In the genomic region with DNA sequence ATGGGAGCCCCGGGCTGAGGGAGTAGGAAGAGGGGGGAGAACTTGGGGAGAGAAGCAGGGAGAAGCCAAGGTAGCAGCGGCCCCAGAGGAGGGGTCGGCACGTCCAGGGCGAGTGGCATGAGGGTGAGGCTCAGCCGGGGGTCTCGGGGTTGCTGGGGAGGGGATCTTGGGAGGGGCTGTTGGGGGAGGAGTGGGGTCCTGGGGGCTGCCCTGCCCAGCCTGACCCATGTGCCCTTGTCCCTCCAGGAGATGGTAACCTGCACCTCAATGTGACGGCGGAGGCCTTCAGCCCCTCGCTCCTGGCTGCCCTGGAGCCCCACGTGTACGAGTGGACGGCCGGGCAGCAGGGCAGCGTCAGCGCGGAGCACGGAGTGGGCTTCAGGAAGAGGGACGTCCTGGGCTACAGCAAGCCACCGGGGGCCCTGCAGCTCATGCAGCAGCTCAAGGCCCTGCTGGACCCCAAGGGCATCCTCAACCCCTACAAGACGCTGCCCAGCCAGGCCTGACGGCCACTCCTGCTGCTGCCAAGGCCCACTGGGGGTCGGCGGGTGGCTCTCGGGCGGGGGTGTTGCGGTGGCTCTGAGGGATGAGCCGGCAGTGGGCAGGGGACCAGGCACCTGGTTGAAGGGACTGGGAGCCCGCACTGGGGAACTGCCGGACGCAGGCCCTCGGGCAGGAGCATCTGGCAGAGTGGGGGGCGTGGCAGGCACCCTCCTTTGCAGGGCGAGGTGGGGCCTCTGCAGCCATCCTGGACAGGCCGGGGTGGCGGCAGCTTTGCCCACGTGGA, we compare ENCODE assay signal across 1 cellular context.
TF ChIP-seq lines count a peak whose summit lies in the region.

No MANE protein-coding gene starts in this region.

TF ChIP-seq in HCT116, 20 proteins besides CTCF, POLR2A, EP300 and RAD21 (continued from another document):
- TF ChIP-seq, protein P1, sequence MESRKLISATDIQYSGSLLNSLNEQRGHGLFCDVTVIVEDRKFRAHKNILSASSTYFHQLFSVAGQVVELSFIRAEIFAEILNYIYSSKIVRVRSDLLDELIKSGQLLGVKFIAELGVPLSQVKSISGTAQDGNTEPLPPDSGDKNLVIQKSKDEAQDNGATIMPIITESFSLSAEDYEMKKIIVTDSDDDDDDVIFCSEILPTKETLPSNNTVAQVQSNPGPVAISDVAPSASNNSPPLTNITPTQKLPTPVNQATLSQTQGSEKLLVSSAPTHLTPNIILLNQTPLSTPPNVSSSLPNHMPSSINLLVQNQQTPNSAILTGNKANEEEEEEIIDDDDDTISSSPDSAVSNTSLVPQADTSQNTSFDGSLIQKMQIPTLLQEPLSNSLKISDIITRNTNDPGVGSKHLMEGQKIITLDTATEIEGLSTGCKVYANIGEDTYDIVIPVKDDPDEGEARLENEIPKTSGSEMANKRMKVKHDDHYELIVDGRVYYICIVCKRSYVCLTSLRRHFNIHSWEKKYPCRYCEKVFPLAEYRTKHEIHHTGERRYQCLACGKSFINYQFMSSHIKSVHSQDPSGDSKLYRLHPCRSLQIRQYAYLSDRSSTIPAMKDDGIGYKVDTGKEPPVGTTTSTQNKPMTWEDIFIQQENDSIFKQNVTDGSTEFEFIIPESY (IDR thresholded peaks at IDR 0.05; ENCODE audit: extremely low read depth, insufficient replicate concordance, low read length) = no peak
- TF ChIP-seq ZNF274 (IDR thresholded peaks at IDR 0.05; ENCODE audit: low read depth, low read length) (no peak), EGR1 (IDR thresholded peaks at IDR 0.05; ENCODE audit: low read depth) (no peak), TCF7L2 (IDR thresholded peaks at IDR 0.05; ENCODE audit: borderline replicate concordance, extremely low read depth, insufficient read depth, insufficient read length) (no peak), CEBPB (IDR thresholded peaks at IDR 0.05; ENCODE audit: low read depth) (no peak), ELF1 (IDR thresholded peaks at IDR 0.05; ENCODE audit: borderline replicate concordance, low read depth) (no peak), ATF3 (IDR thresholded peaks at IDR 0.05) (no peak), ZFX (IDR thresholded peaks at IDR 0.05) (no peak)
- TF ChIP-seq, protein P2, sequence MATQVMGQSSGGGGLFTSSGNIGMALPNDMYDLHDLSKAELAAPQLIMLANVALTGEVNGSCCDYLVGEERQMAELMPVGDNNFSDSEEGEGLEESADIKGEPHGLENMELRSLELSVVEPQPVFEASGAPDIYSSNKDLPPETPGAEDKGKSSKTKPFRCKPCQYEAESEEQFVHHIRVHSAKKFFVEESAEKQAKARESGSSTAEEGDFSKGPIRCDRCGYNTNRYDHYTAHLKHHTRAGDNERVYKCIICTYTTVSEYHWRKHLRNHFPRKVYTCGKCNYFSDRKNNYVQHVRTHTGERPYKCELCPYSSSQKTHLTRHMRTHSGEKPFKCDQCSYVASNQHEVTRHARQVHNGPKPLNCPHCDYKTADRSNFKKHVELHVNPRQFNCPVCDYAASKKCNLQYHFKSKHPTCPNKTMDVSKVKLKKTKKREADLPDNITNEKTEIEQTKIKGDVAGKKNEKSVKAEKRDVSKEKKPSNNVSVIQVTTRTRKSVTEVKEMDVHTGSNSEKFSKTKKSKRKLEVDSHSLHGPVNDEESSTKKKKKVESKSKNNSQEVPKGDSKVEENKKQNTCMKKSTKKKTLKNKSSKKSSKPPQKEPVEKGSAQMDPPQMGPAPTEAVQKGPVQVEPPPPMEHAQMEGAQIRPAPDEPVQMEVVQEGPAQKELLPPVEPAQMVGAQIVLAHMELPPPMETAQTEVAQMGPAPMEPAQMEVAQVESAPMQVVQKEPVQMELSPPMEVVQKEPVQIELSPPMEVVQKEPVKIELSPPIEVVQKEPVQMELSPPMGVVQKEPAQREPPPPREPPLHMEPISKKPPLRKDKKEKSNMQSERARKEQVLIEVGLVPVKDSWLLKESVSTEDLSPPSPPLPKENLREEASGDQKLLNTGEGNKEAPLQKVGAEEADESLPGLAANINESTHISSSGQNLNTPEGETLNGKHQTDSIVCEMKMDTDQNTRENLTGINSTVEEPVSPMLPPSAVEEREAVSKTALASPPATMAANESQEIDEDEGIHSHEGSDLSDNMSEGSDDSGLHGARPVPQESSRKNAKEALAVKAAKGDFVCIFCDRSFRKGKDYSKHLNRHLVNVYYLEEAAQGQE (IDR thresholded peaks at IDR 0.05; ENCODE audit: low read depth) = no peak
